Comparison of ENCODE assay signal across 8 cellular contexts in the genomic region with DNA sequence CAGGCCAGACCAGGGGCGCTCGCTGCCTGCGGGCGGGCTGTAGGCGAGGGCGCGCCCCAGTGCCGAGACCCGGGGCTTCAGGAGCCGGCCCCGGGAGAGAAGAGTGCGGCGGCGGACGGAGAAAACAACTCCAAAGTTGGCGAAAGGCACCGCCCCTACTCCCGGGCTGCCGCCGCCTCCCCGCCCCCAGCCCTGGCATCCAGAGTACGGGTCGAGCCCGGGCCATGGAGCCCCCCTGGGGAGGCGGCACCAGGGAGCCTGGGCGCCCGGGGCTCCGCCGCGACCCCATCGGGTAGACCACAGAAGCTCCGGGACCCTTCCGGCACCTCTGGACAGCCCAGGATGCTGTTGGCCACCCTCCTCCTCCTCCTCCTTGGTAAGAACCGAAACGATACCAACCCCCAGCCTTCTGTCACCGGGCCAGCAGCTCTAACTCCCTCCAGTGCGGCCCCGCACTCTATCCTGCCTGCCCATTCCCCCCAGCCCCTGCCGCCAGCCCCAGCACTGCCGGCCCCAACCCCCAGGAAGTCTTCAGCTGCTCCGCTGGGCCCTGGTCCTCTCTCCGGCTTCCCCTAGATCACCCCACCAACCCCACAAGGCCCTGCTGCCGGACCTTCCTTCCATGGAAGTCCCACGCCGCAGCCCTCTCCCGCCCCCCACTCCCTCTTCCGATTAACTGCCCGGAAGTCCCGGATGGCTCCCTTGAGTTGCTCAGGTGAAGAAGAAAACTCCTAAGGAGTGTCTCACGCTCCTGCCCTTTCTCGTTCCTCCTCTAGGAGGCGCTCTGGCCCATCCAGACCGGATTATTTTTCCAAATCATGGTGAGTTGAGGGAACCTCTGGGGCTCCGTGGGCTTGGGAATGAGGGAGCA. TPM values are rescaled to one million over a fixed set of nuclear protein-coding genes. Genes with fewer than 3 reads are reported as not detected.
A peak's percentile ranks its signal among the peaks of the same experiment; 100 is the strongest.
DNase-seq lines count a peak whose midpoint lies in the region; ATAC-seq and TF ChIP-seq lines count a peak whose summit lies in the region.

No MANE protein-coding gene starts in this region.

- H3K27ac ChIP-seq in SK-N-MC (no peak overlapping the region), upper lobe of right lung (peak overlapping the region; percentile 98)

- H3K9me3 ChIP-seq in SK-N-MC (ENCODE audit: low read depth, low read length) (no peaks in the 10 kb centered on the region), upper lobe of right lung (no peaks in the 10 kb centered on the region)

- peak; percentile 92 for TF ChIP-seq CTCF in upper lobe of right lung (IDR thresholded peaks at IDR 0.05)

- H3K27me3 ChIP-seq in upper lobe of right lung = no peaks in the 10 kb centered on the region

- H3K9ac ChIP-seq in SK-N-MC (ENCODE audit: insufficient read length) = peak overlapping the region; percentile 57

- peaks cover 25% of the 10 kb centered on the region for H3K4me1 ChIP-seq in upper lobe of right lung

- H3K36me3 ChIP-seq in SK-N-MC (ENCODE audit: insufficient read depth, low read length) (no peaks in the 10 kb centered on the region), upper lobe of right lung (peaks cover 43% of the 10 kb centered on the region)

- peak; percentile 20 for ATAC-seq in GM21786 (IDR thresholded peaks at IDR 0.05; ENCODE audit: unreplicated experiment)
- ATAC-seq in upper lobe of right lung = peak; percentile 78

- intact Hi-C loops in cardiac septum (cut with DNase I) = loop anchor here (1.0 to 5.0 kb wide), 2 partner anchors 45 to 110 kb away; partner anchors contain the start of genes AJUBA and RBM23
- intact Hi-C loops in posterior cingulate gyrus (cut with DNase I) = no loop called here
- intact Hi-C loops in upper lobe of right lung (cut with DNase I) = no loop called here

- DNase-seq in EH (ENCODE audit: low read depth) (peak; percentile 84), LoVo (ENCODE audit: low spot score) (peak; percentile 84), SK-N-MC (ENCODE audit: low read depth, low spot score) (peak; percentile 35), cardiac septum (ENCODE audit: low spot score) (peak; percentile 92), posterior cingulate gyrus (peak in 8 of 10 donors; percentile 51 to 91 (median 74)), upper lobe of right lung (peak; percentile 87)
- peak; percentile 42 for DNase-seq in activated naive CD8-positive, alpha-beta T cell treated with anti-CD3 and anti-CD28 coated beads, Interleukin-2, amount 50 U/mL, for 16 hours (ENCODE audit: low read depth, low spot score)

- H3K4me3 ChIP-seq in SK-N-MC (peak overlapping the region; percentile 88), upper lobe of right lung (peak overlapping the region; percentile 94)

RNA-seq across cellular contexts. Expression of gene LRP10, which starts 0.7 kb away (rescaled TPM):
- total RNA-seq in cardiac septum (71.0 TPM), upper lobe of right lung (142 TPM)

RNA-seq across cellular contexts. Expression of gene REM2, which starts 10.8 kb away (rescaled TPM):
- total RNA-seq in cardiac septum = 0.19 TPM
- total RNA-seq in upper lobe of right lung = 0.41 TPM

RNA-seq across cellular contexts. Expression of gene MMP14, which starts 35.8 kb away (rescaled TPM):
- 26.1 TPM for total RNA-seq in cardiac septum
- 149 TPM for total RNA-seq in upper lobe of right lung

RNA-seq across cellular contexts. Expression of gene MRPL52, which starts 42.5 kb away (rescaled TPM):
- total RNA-seq in cardiac septum (96.7 TPM), upper lobe of right lung (58.4 TPM)

RNA-seq across cellular contexts. Expression of gene RBM23, which starts 46.8 kb away (rescaled TPM):
- total RNA-seq in cardiac septum (48.1 TPM), upper lobe of right lung (83.5 TPM)

Comparison
In these comparisons a context has a peak if more than half of its experiments do, and no peak if none do; other contexts are left out.
1. DNase-seq: peak in every context shown above with its lines; median percentile 92 in cardiac septum; 87 in upper lobe of right lung; 84 in EH; 84 in LoVo; 74 in posterior cingulate gyrus; 42 in activated naive CD8-positive, alpha-beta T cell treated with anti-CD3 and anti-CD28 coated beads, Interleukin-2, amount 50 U/mL, for 16 hours; 35 in SK-N-MC.